Comparison of ENCODE assay signal across 31 cellular contexts in genomic region chr20:38714308-38714707, GRCh38. TPM values are rescaled to one million over a fixed set of nuclear protein-coding genes. Genes with fewer than 3 reads are reported as not detected.
DNase-seq lines count a peak whose midpoint lies in the region; ATAC-seq, FAIRE-seq and TF ChIP-seq lines count a peak whose summit lies in the region.
"Had no signal": no experiment of that assay in that cellular context is flagged by ENCODE, and none has a peak within 500 bp of the region (broad histone marks: within the 10 kb centered on the region; RNA-seq: fewer than 3 reads in every experiment).

No MANE protein-coding gene starts in this region.

- H3K79me2 ChIP-seq in H1 (ENCODE audit: control insufficient read depth in 1 of 2, insufficient read depth in 2 of 2, low read length in 2 of 2) = no peaks in the 10 kb centered on the region

- no peak for TF ChIP-seq RAD21 in H1 (IDR thresholded peaks at IDR 0.05 in 1 of 2, conservative IDR thresholded peaks at IDR 0.05 in 1 of 2; ENCODE audit: low read depth in 2 of 2, low read length in 2 of 2)

- no peak overlapping the region for H4K5ac ChIP-seq in H1 (ENCODE audit: insufficient read length, low read depth, low read length)

- H3K9me3 ChIP-seq in H1 (ENCODE audit: insufficient read depth in 2 of 2, low read depth in 1 of 2, low read length in 1 of 2) (no peaks in the 10 kb centered on the region), neuronal stem cell (replicated peaks in 1 of 2; ENCODE audit: control insufficient read depth in 2 of 2, insufficient read depth in 1 of 2, low read depth in 1 of 2, low read length in 2 of 2) (no peaks in the 10 kb centered on the region)
- H3K9me3 ChIP-seq in CD8-positive, alpha-beta T cell (ENCODE audit: low read length) = no peaks in the 10 kb centered on the region
- H3K9me3 ChIP-seq in CD4-positive, alpha-beta memory T cell (ENCODE audit: control insufficient read depth in 1 of 2, low read length in 2 of 2) = no peaks in the 10 kb centered on the region
- H3K9me3 ChIP-seq: BLaER1, Peyer's patch, SJCRH30 had no signal

- H4K8ac ChIP-seq in H1 (ENCODE audit: extremely low read depth, insufficient read depth, low read length) = peak overlapping the region; percentile 9
- no peak overlapping the region for H4K8ac ChIP-seq in neuronal stem cell (ENCODE audit: low read depth, low read length)

- POLR2A ChIA-PET in H1 (lab: Charles Lee; ENCODE audit: partially characterized antibody) = interaction anchor here (1.4 kb wide), 1 partner anchor 9 kb away, joined by 3 read pairs; no protein-coding TSS in a partner anchor
- POLR2A ChIA-PET in CD8-positive, alpha-beta T cell (lab: Charles Lee) = no interaction called here
- POLR2A ChIA-PET in CD4-positive, alpha-beta memory T cell (lab: Charles Lee; ENCODE audit: partially characterized antibody) = no interaction called here

- H3K4me1 Mint-ChIP-seq in CD8-positive, alpha-beta T cell (ENCODE audit: low read depth) = no peaks in the 10 kb centered on the region
- H3K4me1 Mint-ChIP-seq in CD4-positive, alpha-beta memory T cell = no peaks in the 10 kb centered on the region
- H3K4me1 Mint-ChIP-seq: CD8-positive, alpha-beta memory T cell; T-cell had no signal

- 70% methylated on average over 6 of the region's 6 CpGs; no CpG with 5 or more reads in 1 of the 2 experiments for WGBS in H1 (ENCODE audit: extremely low coverage in 1 of 2, insufficient coverage in 1 of 2, insufficient read length in 1 of 2, insufficient replicate concordance in 2 of 2, low coverage in 1 of 2, low lambda C conversion rate in 2 of 2, missing lambda C conversion rate in 1 of 2), 2 experiments
- WGBS in neuronal stem cell (ENCODE audit: extremely low coverage in 2 of 2, insufficient read length in 2 of 2, insufficient replicate concordance in 1 of 2), 2 donors = no CpG with 5 or more reads among the region's 6 CpGs

- H3K4me1 ChIP-seq in H1 (replicated peaks in 1 of 4; ENCODE audit: control insufficient read depth in 3 of 4, insufficient read depth in 4 of 4, low read length in 3 of 4) (peaks cover 0 to 3% (median 0%) of the 10 kb centered on the region in 4 experiments; a peak in 1 of 7 replicates), neuronal stem cell (ENCODE audit: control insufficient read depth in 2 of 2, insufficient read depth in 1 of 2, low read depth in 1 of 2, low read length in 2 of 2) (peaks cover 0 to 4% of the 10 kb centered on the region in 2 donors)
- no peaks in the 10 kb centered on the region for H3K4me1 ChIP-seq in CD8-positive, alpha-beta T cell (ENCODE audit: insufficient read depth, low read length)
- H3K4me1 ChIP-seq in CD4-positive, alpha-beta memory T cell (ENCODE audit: insufficient read depth, low read length) = no peaks in the 10 kb centered on the region
- H3K4me1 ChIP-seq: BLaER1, Peyer's patch, SJCRH30 had no signal

- H4K91ac ChIP-seq in H1 (replicated peaks; ENCODE audit: insufficient read length, low read length) = no peak overlapping the region
- H4K91ac ChIP-seq in neuronal stem cell (ENCODE audit: low read depth, low read length, poor library complexity) = no peak overlapping the region

- H2BK120ac ChIP-seq in H1 (replicated peaks; ENCODE audit: low read depth, low read length) = no peak overlapping the region
- no peak overlapping the region for H2BK120ac ChIP-seq in neuronal stem cell (ENCODE audit: low read depth, low read length)

- no peak overlapping the region for H3K9ac ChIP-seq in H1 (replicated peaks in 1 of 4; ENCODE audit: extremely low read depth in 1 of 4, low read depth in 3 of 4, low read length in 3 of 4)
- no peak overlapping the region for H3K9ac ChIP-seq in neuronal stem cell (ENCODE audit: low read depth, low read length, poor library complexity)
- H3K9ac ChIP-seq: BLaER1, GM23248 had no signal

- ATAC-seq in CD8-positive, alpha-beta T cell = no peak
- ATAC-seq: HCT116, T-cell had no signal

- no peaks in the 10 kb centered on the region for H4K20me1 ChIP-seq in H1 (replicated peaks in 1 of 2; ENCODE audit: control insufficient read depth in 1 of 2, insufficient read depth in 2 of 2, low read length in 2 of 2)
- H4K20me1 ChIP-seq: BLaER1 had no signal

- H3K36me3 ChIP-seq in H1 (ENCODE audit: control insufficient read depth in 2 of 4, insufficient read depth in 4 of 4, low read length in 3 of 4) = no peaks in the 10 kb centered on the region
- no peaks in the 10 kb centered on the region for H3K36me3 ChIP-seq in neuronal stem cell (replicated peaks in 1 of 2; ENCODE audit: control insufficient read depth in 2 of 2, insufficient read depth in 2 of 2, low read length in 2 of 2)
- no peaks in the 10 kb centered on the region for H3K36me3 ChIP-seq in CD8-positive, alpha-beta T cell (ENCODE audit: insufficient read depth, low read length)
- H3K36me3 ChIP-seq in CD4-positive, alpha-beta memory T cell (ENCODE audit: insufficient read depth, low read length) = no peaks in the 10 kb centered on the region
- H3K36me3 ChIP-seq: BLaER1, Peyer's patch, SJCRH30 had no signal

- H2BK20ac ChIP-seq in H1 (ENCODE audit: low read length) = no peak overlapping the region; the same call in 1 of the 2 replicates

- TF ChIP-seq CTCF in H1 (IDR thresholded peaks at IDR 0.05; ENCODE audit: control extremely low read depth in 1 of 3, insufficient read depth in 1 of 3, low read depth in 1 of 3, low read length in 3 of 3) = no peak
- no peak for TF ChIP-seq CTCF in CD8-positive, alpha-beta T cell (IDR thresholded peaks at IDR 0.05)

- H3K4me3 ChIP-seq in H1 (ENCODE audit: extremely low read depth in 1 of 4, insufficient read depth in 2 of 4, low read depth in 3 of 4, low read length in 4 of 4) (no peak overlapping the region), neuronal stem cell (ENCODE audit: low read length in 2 of 2) (no peak overlapping the region)
- H3K4me3 ChIP-seq in CD8-positive, alpha-beta T cell (ENCODE audit: low read depth, low read length) = no peak overlapping the region
- H3K4me3 ChIP-seq in CD4-positive, alpha-beta memory T cell (ENCODE audit: low read length in 2 of 2) = no peak overlapping the region
- H3K4me3 ChIP-seq: BLaER1, GM23248, Peyer's patch, SJCRH30 had no signal

- no peak overlapping the region for H2AK5ac ChIP-seq in H1 (ENCODE audit: low read depth, low read length)
- H2AK5ac ChIP-seq in neuronal stem cell (ENCODE audit: low read depth, low read length) = no peak overlapping the region

- H3K79me1 ChIP-seq in H1 (ENCODE audit: low read depth, low read length) = no peaks in the 10 kb centered on the region; the same call in 1 of the 2 replicates
- no peaks in the 10 kb centered on the region for H3K79me1 ChIP-seq in neuronal stem cell (ENCODE audit: low read depth, low read length)

- H3K27ac ChIP-seq in H1 (ENCODE audit: low read depth, low read length) (no peak overlapping the region), neuronal stem cell (replicated peaks; ENCODE audit: low read length) (no peak overlapping the region)
- no peak overlapping the region for H3K27ac ChIP-seq in CD8-positive, alpha-beta T cell (ENCODE audit: low read depth, low read length)
- H3K27ac ChIP-seq in CD4-positive, alpha-beta memory T cell (ENCODE audit: low read depth, low read length) = no peak overlapping the region
- H3K27ac ChIP-seq: 22Rv1, BLaER1, GM23248, Peyer's patch, SJCRH30 had no signal

- peak overlapping the region; percentile 67; the same call in 1 of the 2 replicates for H2BK15ac ChIP-seq in H1 (ENCODE audit: low read length)
- no peak overlapping the region for H2BK15ac ChIP-seq in neuronal stem cell (ENCODE audit: low read length)

- peak overlapping the region; percentile 39; the same call in 1 of the 2 replicates for H2BK12ac ChIP-seq in H1 (ENCODE audit: low read depth, low read length)
- no peak overlapping the region for H2BK12ac ChIP-seq in neuronal stem cell (ENCODE audit: low read length)

- H2AFZ ChIP-seq in H1 (ENCODE audit: low read length) (no peak overlapping the region), neuronal stem cell (ENCODE audit: low read length) (no peak overlapping the region)
- H2AFZ ChIP-seq: GM23248 had no signal

- no peak for TF ChIP-seq EP300 in H1 (IDR thresholded peaks at IDR 0.05; ENCODE audit: borderline replicate concordance in 1 of 2, low read depth in 2 of 2, low read length in 2 of 2)

- no peak for TF ChIP-seq POLR2A in H1 (IDR thresholded peaks at IDR 0.05; ENCODE audit: control extremely low read depth in 1 of 2, low read depth in 2 of 2, low read length in 2 of 2)

- H3K4me2 ChIP-seq in H1 (ENCODE audit: insufficient read depth in 1 of 2, low read depth in 2 of 2, low read length in 2 of 2) (no peak overlapping the region), neuronal stem cell (ENCODE audit: insufficient read depth, low read length, poor library complexity, severe bottlenecking) (no peak overlapping the region)
- H3K4me2 ChIP-seq: BLaER1 had no signal

- H3K18ac ChIP-seq in H1 (ENCODE audit: extremely low read depth, low read length) (no peak overlapping the region), neuronal stem cell (ENCODE audit: low read length) (peak overlapping the region; percentile 79)

- no peak overlapping the region for H3K56ac ChIP-seq in H1 (replicated peaks; ENCODE audit: insufficient read length, low read depth, low read length)

- no peaks in the 10 kb centered on the region for H3K23me2 ChIP-seq in H1 (ENCODE audit: low read depth, low read length)

- H3K27me3 ChIP-seq in H1 (replicated peaks in 1 of 4; ENCODE audit: control insufficient read depth in 3 of 4, extremely low read depth in 1 of 4, insufficient read depth in 3 of 4, low read length in 3 of 4) = peaks cover 2 to 13% (median 7%) of the 10 kb centered on the region in 4 experiments; a peak in 5 of 7 replicates
- peaks cover 0 to 56% (median 8%) of the 10 kb centered on the region in 3 experiments for H3K27me3 ChIP-seq in neuronal stem cell (ENCODE audit: control insufficient read depth in 3 of 3, insufficient read depth in 3 of 3, low read depth in 1 of 3, low read length in 3 of 3)
- no peaks in the 10 kb centered on the region for H3K27me3 ChIP-seq in CD8-positive, alpha-beta T cell (ENCODE audit: insufficient read depth, low read length)
- peaks cover 9% of the 10 kb centered on the region for H3K27me3 ChIP-seq in CD4-positive, alpha-beta memory T cell (ENCODE audit: insufficient read depth, low read length)
- H3K27me3 ChIP-seq: Peyer's patch had no signal

- H2BK5ac ChIP-seq in H1 (ENCODE audit: low read depth, low read length) (no peak overlapping the region), neuronal stem cell (ENCODE audit: low read length) (peak overlapping the region; percentile 0)

- no peak for FAIRE-seq in H1 (lab: Jason Lieb, UNC)
- FAIRE-seq: G401.6, GM12892 had no signal

- peak in 2 of 3 experiments; percentile 68 to 93 for DNase-seq in NCI-H1417 (lab: John Stamatoyannopoulos, UW)
- DNase-seq in NCI-H1417 treated with DMSO at 0.1 percent for 48 hours (lab: John Stamatoyannopoulos, UW) = no peak
- DNase-seq in NCI-H2227 (lab: John Stamatoyannopoulos, UW; ENCODE audit: unreplicated experiment) = peak; percentile 86
- no peak for DNase-seq in H1 (ENCODE audit: low read depth in 1 of 2, low spot score in 2 of 2)
- no peak for DNase-seq in neuronal stem cell (ENCODE audit: low spot score)
- no peak for DNase-seq in putamen (ENCODE audit: low spot score)
- no peak for DNase-seq in CD8-positive, alpha-beta T cell
- DNase-seq in CD4-positive, alpha-beta memory T cell = no peak
- DNase-seq: ACHN; Calu3; CD8-positive, alpha-beta memory T cell; DMS153; GM23248; Karpas-422; MV-4-11; NCI-H1105 treated with DMSO at 0.1 percent for 48 hours; NCI-H187 treated with DMSO at 0.1 percent for 48 hours; NCI-H2107; NCI-H345; NCI-H526 treated with DMSO at 0.1 percent for 48 hours; Peyer's patch; SJCRH30; T-cell had no signal

- CTCF ChIA-PET in H1 (lab: Charles Lee; ENCODE audit: partially characterized antibody) = interaction anchor here (1.0 to 19.8 kb wide), 9 partner anchors 12 to 65 kb away, joined by 3 to 236 read pairs (median 6); partner anchors contain the start of gene SLC32A1
- CTCF ChIA-PET in CD8-positive, alpha-beta T cell (lab: Charles Lee) = interaction anchor here (1.1 to 3.4 kb wide), 3 partner anchors 15 to 18 kb away, joined by 3 to 10 read pairs (median 5); no protein-coding TSS in a partner anchor
- CTCF ChIA-PET in CD4-positive, alpha-beta memory T cell (lab: Charles Lee; ENCODE audit: partially characterized antibody) = no interaction called here

- H3K9me3 Mint-ChIP-seq in CD8-positive, alpha-beta T cell = no peaks in the 10 kb centered on the region
- no peaks in the 10 kb centered on the region for H3K9me3 Mint-ChIP-seq in CD4-positive, alpha-beta memory T cell
- H3K9me3 Mint-ChIP-seq: CD8-positive, alpha-beta memory T cell; T-cell had no signal

- no peak overlapping the region for H3K27ac Mint-ChIP-seq in CD8-positive, alpha-beta T cell
- no peak overlapping the region for H3K27ac Mint-ChIP-seq in CD4-positive, alpha-beta memory T cell
- H3K27ac Mint-ChIP-seq: CD8-positive, alpha-beta memory T cell; T-cell had no signal

- H3K23ac ChIP-seq in H1 (ENCODE audit: insufficient read length) (no peak overlapping the region), neuronal stem cell (ENCODE audit: low read depth, low read length, poor library complexity) (peak overlapping the region; percentile 35)

- no peaks in the 10 kb centered on the region for H3K36me3 Mint-ChIP-seq in CD8-positive, alpha-beta T cell
- no peaks in the 10 kb centered on the region for H3K36me3 Mint-ChIP-seq in CD4-positive, alpha-beta memory T cell
- H3K36me3 Mint-ChIP-seq: CD8-positive, alpha-beta memory T cell; T-cell had no signal

- H3K4me3 Mint-ChIP-seq in CD8-positive, alpha-beta T cell = no peak overlapping the region
- no peak overlapping the region for H3K4me3 Mint-ChIP-seq in CD4-positive, alpha-beta memory T cell
- H3K4me3 Mint-ChIP-seq: CD8-positive, alpha-beta memory T cell; T-cell had no signal

- no peak overlapping the region for H3K14ac ChIP-seq in H1 (ENCODE audit: insufficient read length)
- no peak overlapping the region for H3K14ac ChIP-seq in neuronal stem cell (ENCODE audit: low read length)

- H3K4ac ChIP-seq in H1 (replicated peaks; ENCODE audit: insufficient read length, low read depth, low read length) = no peak overlapping the region
- no peak overlapping the region for H3K4ac ChIP-seq in neuronal stem cell (ENCODE audit: low read length)

- H3K27me3 Mint-ChIP-seq in CD8-positive, alpha-beta T cell (ENCODE audit: low read depth) = peaks cover 54% of the 10 kb centered on the region
- peaks cover 35 to 61% of the 10 kb centered on the region in 2 donors for H3K27me3 Mint-ChIP-seq in CD4-positive, alpha-beta memory T cell

- intact Hi-C loops in CD8-positive, alpha-beta T cell (cut with DNase I, micrococcal nuclease) = no loop called here
- intact Hi-C loops in CD4-positive, alpha-beta memory T cell (cut with micrococcal nuclease) = no loop called here

RNA-seq across cellular contexts. Expression of gene SLC32A1, which starts 10.0 kb away (rescaled TPM):
- 0.15 and 0.33 TPM in 2 replicates for total RNA-seq in H1 (2021; fragmentation: NEBNext Ultra II Directional; extraction: Animal tissue kit (Norgen Biotek cat#: 25700))
- polyA plus RNA-seq in H1 (2011; rRNA removed) = 0.09 and 0.19 TPM in 2 replicates
- 0.10 TPM for polyA plus RNA-seq in H1 (2011; cell fraction: cytosol; rRNA removed)
- polyA plus RNA-seq in H1 (2011; cell fraction: nucleus; rRNA removed) = 0.20 TPM
- polyA plus RNA-seq in H1 (2012, experiment 1 of 2) = 0.12 to 0.53 TPM (median 0.31 TPM) in 4 replicates
- 0.13 TPM for polyA plus RNA-seq in H1 (2012, experiment 2 of 2)
- polyA plus RNA-seq in H1 (2013, experiment 1 of 2) = 0.28 TPM
- polyA plus RNA-seq in H1 (2013, experiment 2 of 2) = 0.33 TPM
- 0.12 and 0.16 TPM in 2 replicates for polyA minus RNA-seq in H1 (2011; rRNA and poly(A)+ RNA removed)
- not detected for polyA minus RNA-seq in H1 (2011; cell fraction: cytosol; rRNA and poly(A)+ RNA removed)
- polyA minus RNA-seq in H1 (2011; cell fraction: nucleus; rRNA and poly(A)+ RNA removed) = not detected
- 0.11 TPM for polyA plus RNA-seq in neuronal stem cell (2013, experiment 1 of 2)
- polyA plus RNA-seq in neuronal stem cell (2013, experiment 2 of 2) = 0.14 TPM
- under 1 TPM in 1 of 2 experiments, not detected in 1; 0.16 TPM for total RNA-seq in CD8-positive, alpha-beta T cell
- total RNA-seq in CD4-positive, alpha-beta memory T cell = not detected
- polyA plus RNA-seq in CD4-positive, alpha-beta memory T cell = not detected
- total RNA-seq: Calu3; CD8-positive, alpha-beta memory T cell; Daoy; GM23248; M059J; OCI-LY7; Peyer's patch; SJCRH30; T-cell had no signal
- polyA plus RNA-seq: CD8-positive, alpha-beta memory T cell; GM23248 had no signal

RNA-seq across cellular contexts. Expression of gene ACTR5, which starts 34.0 kb away (rescaled TPM):
- 14.1 and 14.4 TPM in 2 replicates for total RNA-seq in H1 (2021; fragmentation: NEBNext Ultra II Directional; extraction: Animal tissue kit (Norgen Biotek cat#: 25700))
- polyA plus RNA-seq in H1 (2011; rRNA removed) = 10.4 and 11.7 TPM in 2 replicates
- polyA plus RNA-seq in H1 (2011; cell fraction: cytosol; rRNA removed) = 12.6 TPM
- 19.7 TPM for polyA plus RNA-seq in H1 (2011; cell fraction: nucleus; rRNA removed)
- 10.0 to 12.0 TPM (median 11.3 TPM) in 4 replicates for polyA plus RNA-seq in H1 (2012, experiment 1 of 2)
- 10.4 TPM for polyA plus RNA-seq in H1 (2012, experiment 2 of 2)
- polyA plus RNA-seq in H1 (2013, experiment 1 of 2) = 9.9 TPM
- 9.2 TPM for polyA plus RNA-seq in H1 (2013, experiment 2 of 2)
- polyA minus RNA-seq in H1 (2011; rRNA and poly(A)+ RNA removed) = 10.7 and 11.4 TPM in 2 replicates
- 6.6 TPM for polyA minus RNA-seq in H1 (2011; cell fraction: cytosol; rRNA and poly(A)+ RNA removed)
- polyA minus RNA-seq in H1 (2011; cell fraction: nucleus; rRNA and poly(A)+ RNA removed) = 9.6 TPM
- 7.2 TPM for polyA plus RNA-seq in neuronal stem cell (2013, experiment 1 of 2)
- 7.2 TPM for polyA plus RNA-seq in neuronal stem cell (2013, experiment 2 of 2)
- 10 to 100 TPM; 15.7 to 18.2 TPM for total RNA-seq in CD8-positive, alpha-beta T cell
- 10 to 100 TPM; 16.9 to 17.4 TPM for total RNA-seq in CD4-positive, alpha-beta memory T cell
- 10 to 100 TPM in 1 of 2 donors, 1 to 10 TPM in 1; 8.7 to 10.5 TPM for polyA plus RNA-seq in CD4-positive, alpha-beta memory T cell

Comparison
In these comparisons a context has a peak if more than half of its experiments do, and no peak if none do; other contexts are left out.
1. DNase-seq: peak in NCI-H1417 (2 of 3) and NCI-H2227 (single experiment); none in NCI-H1417 treated with DMSO at 0.1 percent for 48 hours (single experiment), H1 (0 of 2), neuronal stem cell (single experiment), putamen (single experiment), CD8-positive, alpha-beta T cell (0 of 7) and CD4-positive, alpha-beta memory T cell (0 of 5).